Comparison of ENCODE assay signal across 10 cellular contexts in the genomic region with DNA sequence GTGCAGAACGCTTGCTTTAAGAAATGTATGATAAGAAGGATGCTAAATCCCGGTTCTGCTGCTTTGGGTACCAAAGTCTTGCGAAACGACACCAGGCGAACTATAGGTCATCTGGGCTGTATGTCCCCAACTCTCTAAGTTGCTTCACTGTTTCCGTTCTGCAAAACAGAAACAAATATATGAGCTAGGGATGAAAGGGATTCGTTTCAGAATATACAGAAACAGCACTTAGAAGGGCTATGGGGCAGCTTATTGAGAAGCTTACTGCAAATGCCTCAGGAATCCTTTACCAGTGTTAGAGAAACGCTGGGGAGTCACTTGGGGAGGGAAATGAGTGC. TPM values are rescaled to one million over a fixed set of nuclear protein-coding genes. Genes with fewer than 3 reads are reported as not detected.
A peak's percentile ranks its signal among the peaks of the same experiment; 100 is the strongest.
DNase-seq lines count a peak whose midpoint lies in the region; ATAC-seq and TF ChIP-seq lines count a peak whose summit lies in the region.
"Had no signal": no experiment of that assay in that cellular context is flagged by ENCODE, and none has a peak within 500 bp of the region (broad histone marks: within the 10 kb centered on the region; RNA-seq: fewer than 3 reads in every experiment).

No MANE protein-coding gene starts in this region.

- H3K56ac ChIP-seq in mesendoderm (ENCODE audit: low read length), result no peak overlapping the region

- no peak for TF ChIP-seq POLR2A in suprapubic skin (IDR thresholded peaks at IDR 0.05)

- TF ChIP-seq CTCF in dorsolateral prefrontal cortex (IDR thresholded peaks at IDR 0.05 in 54 of 56, conservative IDR thresholded peaks at IDR 0.05 in 2 of 56; ENCODE audit: low read depth in 1 of 56, partially characterized antibody in 56 of 56) (no peak), suprapubic skin (IDR thresholded peaks at IDR 0.05) (no peak)

- H3K27ac ChIP-seq in HUES48 (ENCODE audit: low read depth, low read length), result no peak overlapping the region
- H3K27ac ChIP-seq in dorsolateral prefrontal cortex, result peak overlapping the region in 36 of 59 donors; percentile 7 to 81 (median 56)
- H3K27ac ChIP-seq in mesendoderm (ENCODE audit: low read depth, low read length), result no peak overlapping the region
- H3K27ac ChIP-seq in suprapubic skin, result no peak overlapping the region

- H2BK5ac ChIP-seq in mesendoderm (ENCODE audit: low read length), result no peak overlapping the region

- H4K8ac ChIP-seq in mesendoderm (ENCODE audit: low read depth, low read length), result no peak overlapping the region

- H3K27me3 ChIP-seq in HUES48 (ENCODE audit: control insufficient read depth, insufficient read depth, low read length) (peaks cover 10% of the 10 kb centered on the region), dorsolateral prefrontal cortex (peaks cover 0 to 92% (median 21%) of the 10 kb centered on the region in 45 donors), mesendoderm (ENCODE audit: insufficient read depth, low read length, poor library complexity) (no peaks in the 10 kb centered on the region), suprapubic skin (peaks cover 9% of the 10 kb centered on the region)

- H3K79me1 ChIP-seq in mesendoderm (ENCODE audit: low read length), result no peaks in the 10 kb centered on the region

- H3K18ac ChIP-seq in mesendoderm (ENCODE audit: low read length), result no peak overlapping the region

- TF ChIP-seq EP300 in suprapubic skin (IDR thresholded peaks at IDR 0.05), result no peak

- H3K4me2 ChIP-seq in mesendoderm (ENCODE audit: low read length), result peak overlapping the region; percentile 3

- H3K9me3 ChIP-seq in HUES48 (ENCODE audit: control insufficient read depth, insufficient read depth, low read length), result no peaks in the 10 kb centered on the region
- no peaks in the 10 kb centered on the region for H3K9me3 ChIP-seq in suprapubic skin

- H2BK15ac ChIP-seq in mesendoderm (replicated peaks; ENCODE audit: low read depth), result no peak overlapping the region

- H3K23ac ChIP-seq in mesendoderm (ENCODE audit: low read length), result no peak overlapping the region

- no peak overlapping the region for H3K4ac ChIP-seq in mesendoderm (ENCODE audit: low read depth, low read length)

- H2BK120ac ChIP-seq in mesendoderm (ENCODE audit: low read depth, low read length), result no peak overlapping the region

- no peak for ATAC-seq in HG02759 (IDR thresholded peaks at IDR 0.05; ENCODE audit: unreplicated experiment)

- peak overlapping the region; percentile 93 for H3K4me3 ChIP-seq in HUES48 (ENCODE audit: low read depth, low read length)
- peak overlapping the region; percentile 20 to 77 (median 59) for H3K4me3 ChIP-seq in dorsolateral prefrontal cortex
- H3K4me3 ChIP-seq in mesendoderm (ENCODE audit: low read length), result no peak overlapping the region
- peak overlapping the region; percentile 48 for H3K4me3 ChIP-seq in suprapubic skin

- no peak for DNase-seq in dorsolateral prefrontal cortex
- no peak for DNase-seq in mesendoderm
- no peak for DNase-seq in suprapubic skin (ENCODE audit: low spot score in 2 of 2)
- DNase-seq in NCI-H774 (lab: John Stamatoyannopoulos, UW), result no peak
- DNase-seq in SIG-M5 (lab: John Stamatoyannopoulos, UW), result no peak
- no peak for DNase-seq in RKO (ENCODE audit: low spot score)
- DNase-seq: kidney glomerular epithelial cell, NCI-H2171 treated with DMSO at 0.1 percent for 48 hours had no signal

- WGBS in mesendoderm (ENCODE audit: extremely low coverage, insufficient coverage, low lambda C conversion rate), result no CpG with 5 or more reads among the region's 8 CpGs
- 22% methylated on average over 8 of the region's 8 CpGs for WGBS in suprapubic skin

- 0 out of 2 replicates have a peak overlapping the region, but pooled peaks have one; percentile 21 for H3K9ac ChIP-seq in HUES48 (ENCODE audit: low read depth, low read length)
- H3K9ac ChIP-seq in mesendoderm (ENCODE audit: low read length), result no peak overlapping the region

- H3K79me2 ChIP-seq in mesendoderm (ENCODE audit: control insufficient read depth, insufficient read depth, low read length), result no peaks in the 10 kb centered on the region

- H2AK5ac ChIP-seq in mesendoderm (ENCODE audit: low read length), result no peak overlapping the region

- intact Hi-C loops in dorsolateral prefrontal cortex (cut with DNase I), result no loop called here

- H3K4me1 ChIP-seq in HUES48 (ENCODE audit: control insufficient read depth, insufficient read depth, low read length) (peaks cover 26% of the 10 kb centered on the region), mesendoderm (ENCODE audit: control insufficient read depth, low read depth, low read length) (no peaks in the 10 kb centered on the region), suprapubic skin (no peaks in the 10 kb centered on the region)

- no peak overlapping the region for H4K5ac ChIP-seq in mesendoderm (ENCODE audit: low read length)

- no peaks in the 10 kb centered on the region for H3K36me3 ChIP-seq in HUES48 (ENCODE audit: control insufficient read depth, insufficient read depth, low read length)
- H3K36me3 ChIP-seq in mesendoderm (ENCODE audit: control insufficient read depth, insufficient read depth, low read length), result no peaks in the 10 kb centered on the region
- H3K36me3 ChIP-seq in suprapubic skin, result no peaks in the 10 kb centered on the region

RNA-seq across cellular contexts. Expression of a gene that starts 0.3 kb away (rescaled TPM):
- total RNA-seq in dorsolateral prefrontal cortex, result 10 to 100 TPM in 7 of 120 experiments, 1 to 10 TPM in 113; 5.7 to 11.9 (median 8.4) TPM
- 2.1 TPM for polyA plus RNA-seq in mesendoderm (2013, experiment 1 of 2)
- polyA plus RNA-seq in mesendoderm (2013, experiment 2 of 2), result 2.2 TPM
- 1 to 10 TPM in 1 of 4 donors, under 1 TPM in 2, not detected in 1; 0.42 to 1.4 (median 0.44) TPM for total RNA-seq in suprapubic skin

RNA-seq across cellular contexts. Expression of a gene that starts 45.0 kb away (rescaled TPM):
- not detected for total RNA-seq in dorsolateral prefrontal cortex
- not detected for polyA plus RNA-seq in mesendoderm (2013, experiment 1 of 2)
- not detected for polyA plus RNA-seq in mesendoderm (2013, experiment 2 of 2)
- not detected for total RNA-seq in suprapubic skin

RNA-seq across cellular contexts. Expression of a gene that starts 55.3 kb away (rescaled TPM):
- total RNA-seq in dorsolateral prefrontal cortex, result not detected
- not detected for polyA plus RNA-seq in mesendoderm (2013, experiment 1 of 2)
- polyA plus RNA-seq in mesendoderm (2013, experiment 2 of 2), result not detected
- total RNA-seq in suprapubic skin, result not detected

Comparison
In these comparisons a context has a peak if more than half of its experiments do, and no peak if none do; other contexts are left out.
1. H3K27ac ChIP-seq: peak in dorsolateral prefrontal cortex (36 of 59); none in HUES48 (single experiment), mesendoderm (single experiment) and suprapubic skin (single experiment).